In genomic region chr6:42697268-42697655, GRCh38 we compare ENCODE assay signal across 15 cellular contexts. TPM values are rescaled to one million over a fixed set of nuclear protein-coding genes. Genes with fewer than 3 reads are reported as not detected.
DNase-seq lines count a peak whose midpoint lies in the region; ATAC-seq and TF ChIP-seq lines count a peak whose summit lies in the region.
"Had no signal": no experiment of that assay in that cellular context is flagged by ENCODE, and none has a peak within 500 bp of the region (broad histone marks: within the 10 kb centered on the region; RNA-seq: fewer than 3 reads in every experiment).

No MANE protein-coding gene starts in this region.

- no peaks in the 10 kb centered on the region for H4K20me1 ChIP-seq in H9 (ENCODE audit: control insufficient read depth, insufficient read depth, insufficient read length)

- no peak overlapping the region for H2BK5ac ChIP-seq in H9 (ENCODE audit: insufficient read length, low read length)

- intact Hi-C loops in psoas muscle (cut with DNase I) (no loop called here), tibial artery (cut with DNase I; ENCODE audit: low total_unique reads) (no loop called here)

- H3K9ac ChIP-seq in H9 (ENCODE audit: extremely low read depth, insufficient read length, low read length), result no peak overlapping the region

- no peak for TF ChIP-seq CTCF in WERI-Rb-1 (IDR thresholded peaks at IDR 0.05; ENCODE audit: low read depth, low read length)
- no peak for TF ChIP-seq CTCF in gastroesophageal sphincter (IDR thresholded peaks at IDR 0.05)
- TF ChIP-seq CTCF in psoas muscle (IDR thresholded peaks at IDR 0.05), result no peak
- no peak for TF ChIP-seq CTCF in tibial artery (IDR thresholded peaks at IDR 0.05)
- TF ChIP-seq CTCF in H9 (conservative IDR thresholded peaks at IDR 0.05), result no peak

- H3K36me3 Mint-ChIP-seq in H9 (ENCODE audit: insufficient read depth in 1 of 3, low read depth in 3 of 3) (peaks cover 5 to 17% (median 5%) of the 10 kb centered on the region in 3 experiments; a peak in 5 of 7 replicates), immature natural killer cell (peaks cover 5 to 16% (median 15%) of the 10 kb centered on the region in 3 donors)
- H3K36me3 Mint-ChIP-seq: IgD-negative memory B cell had no signal

- no peak overlapping the region for H2BK120ac ChIP-seq in H9 (ENCODE audit: low read depth, low read length, poor library complexity, severe bottlenecking)

- in situ Hi-C loops in ACHN (cut with HindIII; ENCODE audit: low pct_ligation_motif_present, low pct_unique_long_range_greater_than_20kb, low sequenced_read_pairs), result no loop called here

- H3K27ac ChIP-seq in WERI-Rb-1 (peak overlapping the region; percentile 9), gastroesophageal sphincter (peak overlapping the region in 3 of 4 donors; percentile 25 to 73 (median 52)), psoas muscle (peak overlapping the region; percentile 34), tibial artery (peak overlapping the region; percentile 9 to 21), H9 (ENCODE audit: insufficient read length, low read depth, low read length) (no peak overlapping the region)

- TF ChIP-seq EP300 in gastroesophageal sphincter (IDR thresholded peaks at IDR 0.05), result no peak

- DNase-seq in WERI-Rb-1 (no peak), psoas muscle (no peak), tibial artery (no peak), ACHN (no peak), H9 (no peak), immature natural killer cell (no peak)
- DNase-seq: Caco-2, NCI-H1105 treated with DMSO at 0.1 percent for 48 hours, NCI-H1930, NCI-H2171, NCI-H69, SHP77 treated with DMSO at 0.1 percent for 48 hours had no signal

- H3K9me3 ChIP-seq in WERI-Rb-1 (ENCODE audit: severe bottlenecking) (no peaks in the 10 kb centered on the region), gastroesophageal sphincter (no peaks in the 10 kb centered on the region), psoas muscle (no peaks in the 10 kb centered on the region), tibial artery (no peaks in the 10 kb centered on the region), H9 (ENCODE audit: control insufficient read depth, low read depth, low read length) (no peaks in the 10 kb centered on the region)
- H3K9me3 ChIP-seq: Caco-2 had no signal

- H3K4me1 Mint-ChIP-seq in H9 (no peaks in the 10 kb centered on the region; a peak in 1 of 4 replicates), immature natural killer cell (peaks cover 27 to 28% of the 10 kb centered on the region in 2 donors)

- H4K91ac ChIP-seq in H9 (ENCODE audit: insufficient read length, low read depth, low read length), result no peak overlapping the region

- no peak overlapping the region for H3K4me2 ChIP-seq in H9 (ENCODE audit: insufficient read depth, insufficient read length, low read length)

- H2BK12ac ChIP-seq in H9 (ENCODE audit: insufficient read length, low read depth, low read length), result no peak overlapping the region

- no peaks in the 10 kb centered on the region for H3K79me1 ChIP-seq in H9 (ENCODE audit: insufficient read depth, low read depth, low read length, poor library complexity, severe bottlenecking)

- no peak overlapping the region for H3K56ac ChIP-seq in H9 (ENCODE audit: insufficient read length, low read depth, low read length)

- WGBS in gastroesophageal sphincter (ENCODE audit: low coverage in 1 of 2), 2 donors, result 83% methylated on average over 1 of the region's 5 CpGs; no CpG with 5 or more reads in 1 of the 2 donors
- 82 to 93% (median 89%) methylated on average over 5 of the region's 5 CpGs for WGBS in psoas muscle, 3 donors
- WGBS in H9 (ENCODE audit: extremely low coverage, insufficient read length, low lambda C conversion rate), result no CpG with 5 or more reads among the region's 5 CpGs

- no peaks in the 10 kb centered on the region for H3K79me2 ChIP-seq in H9 (ENCODE audit: insufficient read depth, low read length)

- H4K8ac ChIP-seq in H9 (replicated peaks; ENCODE audit: insufficient read length, low read depth, low read length), result no peak overlapping the region

- no peak overlapping the region for H3K14ac ChIP-seq in H9 (ENCODE audit: insufficient read depth, low read length)

- H3K27ac Mint-ChIP-seq in H9, result no peak overlapping the region; a peak in 1 of 7 replicates
- H3K27ac Mint-ChIP-seq in immature natural killer cell, result peak overlapping the region in 1 of 6 donors; percentile 31

- H3K23me2 ChIP-seq in H9 (ENCODE audit: insufficient read length, low read depth, low read length, poor library complexity, severe bottlenecking), result no peaks in the 10 kb centered on the region

- no peak overlapping the region for H2AFZ ChIP-seq in H9 (ENCODE audit: low read length)

- H3K36me3 ChIP-seq in WERI-Rb-1 (peaks cover 35% of the 10 kb centered on the region), gastroesophageal sphincter (peaks cover 0 to 18% of the 10 kb centered on the region in 2 donors), psoas muscle (ENCODE audit: insufficient read depth in 1 of 2, low read depth in 1 of 2) (peaks cover 0 to 38% of the 10 kb centered on the region in 2 donors), tibial artery (peaks cover 9 to 19% (median 13%) of the 10 kb centered on the region in 3 donors)

- H4K5ac ChIP-seq in H9 (ENCODE audit: insufficient read length, low read depth, low read length), result no peak overlapping the region

- H3K23ac ChIP-seq in H9 (ENCODE audit: insufficient read length, low read depth, low read length), result no peak overlapping the region

- no peak overlapping the region for H3K18ac ChIP-seq in H9 (ENCODE audit: insufficient read length, low read depth, low read length)

- no peak overlapping the region for H2BK15ac ChIP-seq in H9 (ENCODE audit: low read depth, low read length)

- no peak overlapping the region for H2AK5ac ChIP-seq in H9 (ENCODE audit: insufficient read length, low read length)

- H3K4me1 ChIP-seq in gastroesophageal sphincter (peaks cover 0 to 49% (median 24%) of the 10 kb centered on the region in 3 donors), psoas muscle (peaks cover 37% of the 10 kb centered on the region), tibial artery (peaks cover 0 to 19% (median 8%) of the 10 kb centered on the region in 4 donors), H9 (ENCODE audit: insufficient read depth, low read length) (no peaks in the 10 kb centered on the region)
- H3K4me1 ChIP-seq: Caco-2 had no signal

- no peak overlapping the region for H3K4ac ChIP-seq in H9 (ENCODE audit: low read depth, low read length)

- TF ChIP-seq POLR2A in gastroesophageal sphincter (IDR thresholded peaks at IDR 0.05), result no peak

- no peak for ATAC-seq in gastroesophageal sphincter
- no peak for ATAC-seq in psoas muscle

- H3K9me3 Mint-ChIP-seq in H9 (no peaks in the 10 kb centered on the region), immature natural killer cell (no peaks in the 10 kb centered on the region)
- H3K9me3 Mint-ChIP-seq: IgD-negative memory B cell had no signal

- no peaks in the 10 kb centered on the region for H3K27me3 Mint-ChIP-seq in H9 (ENCODE audit: low read depth)
- peaks cover 0 to 5% (median 0%) of the 10 kb centered on the region in 3 donors for H3K27me3 Mint-ChIP-seq in immature natural killer cell (ENCODE audit: low read depth in 3 of 3)
- H3K27me3 Mint-ChIP-seq: IgD-negative memory B cell had no signal

- no peaks in the 10 kb centered on the region for H3K27me3 ChIP-seq in WERI-Rb-1 (ENCODE audit: insufficient read depth, low read depth, severe bottlenecking)
- no peaks in the 10 kb centered on the region for H3K27me3 ChIP-seq in gastroesophageal sphincter
- no peaks in the 10 kb centered on the region for H3K27me3 ChIP-seq in psoas muscle (ENCODE audit: insufficient read depth in 3 of 3, low read length in 2 of 3)
- H3K27me3 ChIP-seq in tibial artery, result no peaks in the 10 kb centered on the region
- H3K27me3 ChIP-seq in H9 (ENCODE audit: insufficient read depth, low read length), result no peaks in the 10 kb centered on the region

- H2BK20ac ChIP-seq in H9 (ENCODE audit: low read depth, low read length, poor library complexity, severe bottlenecking), result no peak overlapping the region

- H3K4me3 Mint-ChIP-seq in H9, result no peak overlapping the region
- H3K4me3 Mint-ChIP-seq in immature natural killer cell, result no peak overlapping the region
- H3K4me3 Mint-ChIP-seq: IgD-negative memory B cell had no signal

- no peak overlapping the region for H3T11ph ChIP-seq in H9 (ENCODE audit: low read length)

- H3K4me3 ChIP-seq in WERI-Rb-1 (ENCODE audit: low read depth, low read length) (no peak overlapping the region), gastroesophageal sphincter (no peak overlapping the region), psoas muscle (no peak overlapping the region), tibial artery (no peak overlapping the region)

RNA-seq across cellular contexts. Expression of gene PRPH2, which starts 25.1 kb away (rescaled TPM):
- total RNA-seq in gastroesophageal sphincter (1 to 10 TPM in 3 of 4 donors, under 1 TPM in 1; 0.31 to 2.1 (median 1.3) TPM), psoas muscle (1 to 10 TPM; 1.8 to 4.9 (median 3.1) TPM), H9 (2021) (0.31 and 0.39 TPM in 2 replicates)
- polyA plus RNA-seq in psoas muscle (1 to 10 TPM in 1 of 3 donors, under 1 TPM in 2; 0.13 to 2.8 (median 0.66) TPM), immature natural killer cell (under 1 TPM in 2 of 3 donors, not detected in 1; 0.08 to 0.25 TPM)
- total RNA-seq: Caco-2, HT1080 had no signal
- polyA plus RNA-seq: IgD-negative memory B cell had no signal

RNA-seq across cellular contexts. Expression of gene TBCC, which starts 48.6 kb away (rescaled TPM):
- 10 to 100 TPM; 32.0 to 44.2 (median 37.4) TPM for total RNA-seq in gastroesophageal sphincter
- 10 to 100 TPM; 17.0 to 26.9 (median 18.9) TPM for total RNA-seq in psoas muscle
- polyA plus RNA-seq in psoas muscle, result 10 to 100 TPM; 13.1 to 41.3 (median 29.8) TPM
- total RNA-seq in H9 (2021), result 25.6 and 30.2 TPM in 2 replicates
- polyA plus RNA-seq in immature natural killer cell, result 100 to 1,000 TPM; 109 to 140 (median 134) TPM
